In genomic region chr1:196317535-196318522, GRCh38 we compare ENCODE assay signal across 9 cellular contexts.
A peak's percentile ranks its signal among the peaks of the same experiment; 100 is the strongest.
DNase-seq lines count a peak whose midpoint lies in the region; ATAC-seq, FAIRE-seq and TF ChIP-seq lines count a peak whose summit lies in the region.
"Had no signal": no experiment of that assay in that cellular context is flagged by ENCODE, and none has a peak within 500 bp of the region (broad histone marks: within the 10 kb centered on the region; RNA-seq: fewer than 3 reads in every experiment).

No MANE protein-coding gene starts in this region.

- H3K4me2 ChIP-seq in astrocyte (ENCODE audit: low read length), result no peak overlapping the region
- H3K4me2 ChIP-seq: BLaER1 treated with 17β-estradiol and CSF1 and Interleukin-3, amounts not matched to agents 10 nM and 100 nM had no signal

- H3K4me1 Mint-ChIP-seq in astrocyte (ENCODE audit: low read depth, unreplicated experiment), result no peaks in the 10 kb centered on the region

- no peak overlapping the region for H3K27ac ChIP-seq in astrocyte (ENCODE audit: low read depth, low read length)
- H3K27ac ChIP-seq in left lung, result no peak overlapping the region
- H3K27ac ChIP-seq: BLaER1 treated with 17β-estradiol and CSF1 and Interleukin-3, amounts not matched to agents 10 nM and 100 nM had no signal

- H3K9me3 Mint-ChIP-seq in astrocyte (ENCODE audit: unreplicated experiment), result no peaks in the 10 kb centered on the region

- H3K36me3 Mint-ChIP-seq in astrocyte (ENCODE audit: low read depth, unreplicated experiment), result no peaks in the 10 kb centered on the region

- H3K4me3 ChIP-seq in astrocyte (ENCODE audit: insufficient read depth, low read depth, low read length), result no peak overlapping the region
- H3K4me3 ChIP-seq in left lung, result no peak overlapping the region
- no peak overlapping the region for H3K4me3 ChIP-seq in lower leg skin (ENCODE audit: low read depth, poor library complexity, severe bottlenecking)
- H3K4me3 ChIP-seq: BLaER1 treated with 17β-estradiol and CSF1 and Interleukin-3, amounts not matched to agents 10 nM and 100 nM had no signal

- 80% methylated on average over 8 of the region's 8 CpGs for WGBS in lower leg skin, 2 donors

- H3K27ac Mint-ChIP-seq in astrocyte (ENCODE audit: unreplicated experiment), result no peak overlapping the region

- FAIRE-seq in astrocyte (lab: Jason Lieb, UNC), result peak; percentile 20

- intact Hi-C loops in left lung (cut with DNase I), result no loop called here
- intact Hi-C loops in lower leg skin (cut with DNase I; ENCODE audit: low total_unique reads), result no loop called here

- no peak overlapping the region for H3K9ac ChIP-seq in astrocyte (ENCODE audit: low read length)
- H3K9ac ChIP-seq: BLaER1 treated with 17β-estradiol and CSF1 and Interleukin-3, amounts not matched to agents 10 nM and 100 nM had no signal

- peak; percentile 71 for TF ChIP-seq CTCF in astrocyte (IDR thresholded peaks at IDR 0.05; ENCODE audit: insufficient read depth, low read depth, low read length)
- TF ChIP-seq CTCF in left lung (IDR thresholded peaks at IDR 0.05), result peak; percentile 21 to 24
- TF ChIP-seq CTCF in lower leg skin (IDR thresholded peaks at IDR 0.05), result no peak

- H3K9me3 ChIP-seq in astrocyte (ENCODE audit: insufficient read depth, low read depth, low read length) (no peaks in the 10 kb centered on the region), left lung (no peaks in the 10 kb centered on the region)
- H3K9me3 ChIP-seq: BLaER1 treated with 17β-estradiol and CSF1 and Interleukin-3, amounts not matched to agents 10 nM and 100 nM had no signal

- no peaks in the 10 kb centered on the region for H3K79me2 ChIP-seq in astrocyte (ENCODE audit: insufficient read depth, low read length)

- no peak overlapping the region for H3K4me3 Mint-ChIP-seq in astrocyte (ENCODE audit: unreplicated experiment)

- DNase-seq in NCI-H1417 (lab: John Stamatoyannopoulos, UW), result peak in 2 of 3 experiments; percentile 16 to 63
- no peak for DNase-seq in NCI-H1417 treated with DMSO at 0.1 percent for 48 hours (lab: John Stamatoyannopoulos, UW)
- DNase-seq in NCI-H146 treated with DMSO at 0.1 percent for 48 hours (lab: John Stamatoyannopoulos, UW; ENCODE audit: unreplicated experiment), result peak; percentile 7
- peak; percentile 16 for DNase-seq in astrocyte (ENCODE audit: low read depth)
- no peak for DNase-seq in left lung
- no peak for DNase-seq in lower leg skin (ENCODE audit: low spot score in 2 of 2)
- no peak for DNase-seq in ecto neural progenitor cell (ENCODE audit: low spot score)
- DNase-seq in effector CD4-positive, alpha-beta T cell, result no peak

- ATAC-seq in left lung, result peak; percentile 34

- TF ChIP-seq POLR2A in lower leg skin (IDR thresholded peaks at IDR 0.05), result no peak

- no peaks in the 10 kb centered on the region for H3K4me1 ChIP-seq in astrocyte (ENCODE audit: insufficient read depth, low read length)
- no peaks in the 10 kb centered on the region for H3K4me1 ChIP-seq in left lung

- H4K20me1 ChIP-seq in astrocyte (ENCODE audit: insufficient read depth, low read length), result no peaks in the 10 kb centered on the region
- H4K20me1 ChIP-seq: BLaER1 treated with 17β-estradiol and CSF1 and Interleukin-3, amounts not matched to agents 10 nM and 100 nM had no signal

- H3K27me3 Mint-ChIP-seq in astrocyte (ENCODE audit: low read depth, unreplicated experiment), result no peaks in the 10 kb centered on the region

- H2AFZ ChIP-seq in astrocyte (ENCODE audit: low read depth, low read length), result no peak overlapping the region

- H3K27me3 ChIP-seq in astrocyte (ENCODE audit: insufficient read depth, low read length), result no peaks in the 10 kb centered on the region
- no peaks in the 10 kb centered on the region for H3K27me3 ChIP-seq in left lung
- H3K27me3 ChIP-seq: BLaER1 treated with 17β-estradiol and CSF1 and Interleukin-3, amounts not matched to agents 10 nM and 100 nM had no signal

- no peaks in the 10 kb centered on the region for H3K36me3 ChIP-seq in astrocyte (ENCODE audit: insufficient read depth, low read length)
- no peaks in the 10 kb centered on the region for H3K36me3 ChIP-seq in left lung
- H3K36me3 ChIP-seq: BLaER1 treated with 17β-estradiol and CSF1 and Interleukin-3, amounts not matched to agents 10 nM and 100 nM had no signal

Comparison
In these comparisons a context has a peak if more than half of its experiments do, and no peak if none do; other contexts are left out.
1. DNase-seq: peak in NCI-H1417 (2 of 3), NCI-H146 treated with DMSO at 0.1 percent for 48 hours (single experiment) and astrocyte (single experiment); none in NCI-H1417 treated with DMSO at 0.1 percent for 48 hours (single experiment), left lung (0 of 2), lower leg skin (0 of 2), ecto neural progenitor cell (single experiment) and effector CD4-positive, alpha-beta T cell (single experiment).
2. CTCF ChIP-seq: peak in astrocyte (single experiment) and left lung (2 of 2); none in lower leg skin (0 of 3).